11 cellular contexts compared by ENCODE assay signal in the genomic region with DNA sequence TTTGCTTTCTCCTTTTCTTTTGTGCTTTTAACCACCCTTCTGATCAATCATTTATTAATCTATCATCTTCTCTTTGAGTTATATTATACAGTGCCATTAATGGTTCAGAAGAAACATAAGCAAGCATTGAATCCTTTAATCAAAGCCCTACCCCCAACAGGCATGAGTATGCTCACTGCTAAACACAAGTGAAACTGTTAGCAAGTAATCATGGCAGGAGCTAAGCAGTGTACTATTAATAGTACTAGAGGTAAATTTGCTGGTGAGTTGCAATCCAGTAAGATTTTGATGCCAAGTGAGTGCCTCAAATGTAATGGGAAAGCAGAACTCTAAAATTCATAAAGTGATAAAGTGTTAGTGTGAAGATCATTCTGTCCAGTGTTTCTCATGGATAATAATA. TPM values are rescaled to one million over a fixed set of nuclear protein-coding genes. Genes with fewer than 3 reads are reported as not detected.
DNase-seq lines count a peak whose midpoint lies in the region; ATAC-seq and TF ChIP-seq lines count a peak whose summit lies in the region.
"Had no signal": no experiment of that assay in that cellular context is flagged by ENCODE, and none has a peak within 500 bp of the region (broad histone marks: within the 10 kb centered on the region; RNA-seq: fewer than 3 reads in every experiment).

No MANE protein-coding gene starts in this region.

- no peak for TF ChIP-seq EP300 in gastroesophageal sphincter (IDR thresholded peaks at IDR 0.05)

- H3K27ac ChIP-seq in C4-2B (peak overlapping the region; percentile 72; the same call in 1 of the 2 replicates), gastroesophageal sphincter (peak overlapping the region in 3 of 4 donors; percentile 32 to 56 (median 53)), breast epithelium (peak overlapping the region in 1 of 2 donors; percentile 17)

- ATAC-seq in GM19463 (IDR thresholded peaks at IDR 0.05; ENCODE audit: unreplicated experiment) (peak; percentile 43), HG03280 (IDR thresholded peaks at IDR 0.05; ENCODE audit: unreplicated experiment) (peak; percentile 68), gastroesophageal sphincter (no peak)
- no peak for ATAC-seq in naive thymus-derived CD8-positive, alpha-beta T cell
- ATAC-seq: CD8-positive, alpha-beta T cell had no signal

- peaks cover 17 to 67% (median 23%) of the 10 kb centered on the region in 3 donors for H3K4me1 ChIP-seq in gastroesophageal sphincter
- H3K4me1 ChIP-seq in breast epithelium = peaks cover 0 to 3% of the 10 kb centered on the region in 2 donors

- H3K36me3 ChIP-seq in gastroesophageal sphincter = peaks cover 0 to 31% of the 10 kb centered on the region in 2 donors
- no peaks in the 10 kb centered on the region for H3K36me3 ChIP-seq in breast epithelium
- no peaks in the 10 kb centered on the region; the same call in 1 of the 2 replicates for H3K36me3 ChIP-seq in MG63

- H3K4me3 ChIP-seq in gastroesophageal sphincter (no peak overlapping the region), breast epithelium (no peak overlapping the region), MG63 (no peak overlapping the region)
- H3K4me3 ChIP-seq: lung had no signal

- H3K27me3 Mint-ChIP-seq in naive thymus-derived CD8-positive, alpha-beta T cell = peaks cover 0 to 4% (median 0%) of the 10 kb centered on the region in 5 donors

- TF ChIP-seq CTCF in C4-2B (conservative IDR thresholded peaks at IDR 0.05) (no peak), gastroesophageal sphincter (IDR thresholded peaks at IDR 0.05) (no peak), breast epithelium (IDR thresholded peaks at IDR 0.05) (no peak)

- TF ChIP-seq POLR2A in gastroesophageal sphincter (IDR thresholded peaks at IDR 0.05) = no peak
- no peak for TF ChIP-seq POLR2A in breast epithelium (IDR thresholded peaks at IDR 0.05)

- no peak for DNase-seq in breast epithelium (ENCODE audit: low spot score in 2 of 2)
- no peak for DNase-seq in MG63
- no peak for DNase-seq in HCEC 1CT
- DNase-seq in naive thymus-derived CD8-positive, alpha-beta T cell = no peak
- DNase-seq: CD8-positive, alpha-beta T cell; SHP77 had no signal

- H3K4me3 Mint-ChIP-seq in naive thymus-derived CD8-positive, alpha-beta T cell = peak overlapping the region in 3 of 10 donors; percentile 11 to 25 (median 21)
- H3K4me3 Mint-ChIP-seq: CD8-positive, alpha-beta T cell had no signal

- no peaks in the 10 kb centered on the region for H3K9me3 Mint-ChIP-seq in naive thymus-derived CD8-positive, alpha-beta T cell
- H3K9me3 Mint-ChIP-seq: CD8-positive, alpha-beta T cell had no signal

- peaks cover 17 to 25% (median 23%) of the 10 kb centered on the region in 3 donors for H3K36me3 Mint-ChIP-seq in naive thymus-derived CD8-positive, alpha-beta T cell

- intact Hi-C loops in breast epithelium (cut with DNase I; ENCODE audit: low total_unique reads) = no loop called here

- no peaks in the 10 kb centered on the region for H3K27me3 ChIP-seq in gastroesophageal sphincter
- no peaks in the 10 kb centered on the region for H3K27me3 ChIP-seq in breast epithelium
- H3K27me3 ChIP-seq in MG63 = no peaks in the 10 kb centered on the region

- H3K4me1 Mint-ChIP-seq in naive thymus-derived CD8-positive, alpha-beta T cell = peaks cover 22 to 38% (median 32%) of the 10 kb centered on the region in 4 donors

- POLR2A ChIA-PET in naive thymus-derived CD8-positive, alpha-beta T cell (lab: Charles Lee) = no interaction called here

- H3K9me3 ChIP-seq in gastroesophageal sphincter = no peaks in the 10 kb centered on the region
- H3K9me3 ChIP-seq in breast epithelium = no peaks in the 10 kb centered on the region
- H3K9me3 ChIP-seq in MG63 = no peaks in the 10 kb centered on the region

- H3K27ac Mint-ChIP-seq in naive thymus-derived CD8-positive, alpha-beta T cell = peak overlapping the region in 5 of 10 donors; percentile 0 to 58 (median 22)
- H3K27ac Mint-ChIP-seq: CD8-positive, alpha-beta T cell had no signal

RNA-seq across cellular contexts. Expression of a gene that starts 57.2 kb away (rescaled TPM):
- total RNA-seq in gastroesophageal sphincter (100 to 1,000 TPM in 1 of 4 donors, 10 to 100 TPM in 3; 53.0 to 135 (median 70.5) TPM), breast epithelium (10 to 100 TPM; 40.3 to 70.4 (median 55.2) TPM)
- 7.7 and 11.1 TPM in 2 replicates for total RNA-seq in MG63 (2014; rRNA removed; shearing (Covaris generic); ENCODE audit: low replicate concordance)
- total RNA-seq in naive thymus-derived CD8-positive, alpha-beta T cell = 10 to 100 TPM in 1 of 2 experiments, 1 to 10 TPM in 1; 9.3 to 10.1 TPM
- 1 to 10 TPM; 2.5 to 6.7 (median 4.6) TPM for polyA plus RNA-seq in naive thymus-derived CD8-positive, alpha-beta T cell

Comparison
In these comparisons a context has a peak if more than half of its experiments do, and no peak if none do; other contexts are left out.
1. ATAC-seq: peak in GM19463 (single experiment) and HG03280 (single experiment); none in gastroesophageal sphincter (single experiment) and naive thymus-derived CD8-positive, alpha-beta T cell (0 of 2).